Comparison of ENCODE assay signal across 1 cellular context in the genomic region with DNA sequence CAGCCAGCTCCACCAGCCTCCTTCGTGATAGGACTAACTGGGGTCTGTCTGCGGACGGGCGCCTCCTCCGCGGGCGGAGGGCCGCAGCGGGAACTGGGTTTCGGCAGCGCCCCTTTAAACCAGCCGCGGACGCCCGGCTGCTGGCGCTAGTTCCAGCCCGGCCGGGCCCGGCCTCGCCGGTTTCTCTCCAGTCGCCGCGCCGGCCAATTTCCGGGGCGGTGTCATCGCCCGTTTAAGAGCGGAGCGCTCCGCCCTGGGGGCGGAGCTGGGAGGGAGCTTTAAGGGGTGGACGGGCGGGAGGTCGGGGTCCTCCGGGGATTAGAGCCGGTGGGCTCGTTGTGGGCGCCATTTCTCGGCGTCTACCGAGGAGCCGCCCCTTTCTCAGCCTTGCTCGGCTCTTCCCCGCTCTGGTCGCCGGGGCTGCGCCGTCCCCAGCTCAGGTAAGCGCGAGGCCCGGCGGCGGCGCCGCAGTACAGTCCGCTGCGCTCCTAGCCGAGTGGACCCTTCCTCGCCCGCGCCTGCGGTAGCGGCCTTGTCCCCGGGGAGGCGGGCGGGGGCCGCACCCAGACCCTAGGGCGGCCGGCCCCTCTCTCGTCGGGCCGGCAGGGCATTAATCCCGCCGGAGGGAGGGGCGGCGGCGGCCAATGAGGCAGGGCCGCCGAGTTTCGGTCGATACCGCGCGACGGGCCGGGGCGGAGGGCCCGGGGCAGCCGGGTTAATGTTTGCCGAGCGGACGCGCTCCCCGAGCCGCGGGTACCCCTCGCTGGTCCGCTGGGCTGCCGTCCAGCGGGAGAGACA.
A peak's percentile ranks its signal among the peaks of the same experiment; 100 is the strongest.
TF ChIP-seq lines count a peak whose summit lies in the region.

EPB41L5 (plus strand) TSS at position 307 of the 798 bp plus-strand sequence. CDS start 6,008 bp downstream, outside the sequence.

TF ChIP-seq in HepG2, 621 proteins besides CTCF, POLR2A, EP300 and RAD21 (continued from another document and continues in another):
- TF ChIP-seq FOXA1 (IDR thresholded peaks at IDR 0.05) = no peak
- TF ChIP-seq FOXA1 (CRISPR knock-in tag; IDR thresholded peaks at IDR 0.05) = peak; percentile 26; the same call in 1 of the 2 replicates
- peak; percentile 96 for TF ChIP-seq PHF8 (CRISPR knock-in tag; IDR thresholded peaks at IDR 0.05)
- no peak for TF ChIP-seq DDIT3 (CRISPR knock-in tag; IDR thresholded peaks at IDR 0.05)
- peak; percentile 91 for TF ChIP-seq ZNF430 (CRISPR knock-in tag; IDR thresholded peaks at IDR 0.05)
- TF ChIP-seq RNF2 (conservative IDR thresholded peaks at IDR 0.05; ENCODE audit: low read depth) = peak; percentile 76
- no peak for TF ChIP-seq TBL1XR1 (IDR thresholded peaks at IDR 0.05; ENCODE audit: borderline replicate concordance, low read length, partially characterized antibody)
- TF ChIP-seq ZNF292 (CRISPR knock-in tag; IDR thresholded peaks at IDR 0.05; ENCODE audit: borderline replicate concordance, low read depth) = no peak
- TF ChIP-seq ATF4 (CRISPR knock-in tag; IDR thresholded peaks at IDR 0.05) = peak in 1 of 2 experiments; percentile 53; a peak in 2 of 4 replicates
- TF ChIP-seq ARNT (IDR thresholded peaks at IDR 0.05) = no peak
- TF ChIP-seq HNRNPL (IDR thresholded peaks at IDR 0.05; ENCODE audit: low read depth, low read length) = no peak
- peak; percentile 91 for TF ChIP-seq MTF2 (CRISPR knock-in tag; IDR thresholded peaks at IDR 0.05; ENCODE audit: borderline replicate concordance)
- peak; percentile 94 for TF ChIP-seq ZBTB7B (CRISPR knock-in tag; IDR thresholded peaks at IDR 0.05)
- TF ChIP-seq, protein P1, sequence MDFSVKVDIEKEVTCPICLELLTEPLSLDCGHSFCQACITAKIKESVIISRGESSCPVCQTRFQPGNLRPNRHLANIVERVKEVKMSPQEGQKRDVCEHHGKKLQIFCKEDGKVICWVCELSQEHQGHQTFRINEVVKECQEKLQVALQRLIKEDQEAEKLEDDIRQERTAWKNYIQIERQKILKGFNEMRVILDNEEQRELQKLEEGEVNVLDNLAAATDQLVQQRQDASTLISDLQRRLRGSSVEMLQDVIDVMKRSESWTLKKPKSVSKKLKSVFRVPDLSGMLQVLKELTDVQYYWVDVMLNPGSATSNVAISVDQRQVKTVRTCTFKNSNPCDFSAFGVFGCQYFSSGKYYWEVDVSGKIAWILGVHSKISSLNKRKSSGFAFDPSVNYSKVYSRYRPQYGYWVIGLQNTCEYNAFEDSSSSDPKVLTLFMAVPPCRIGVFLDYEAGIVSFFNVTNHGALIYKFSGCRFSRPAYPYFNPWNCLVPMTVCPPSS (IDR thresholded peaks at IDR 0.05) = no peak
- TF ChIP-seq, protein P2, sequence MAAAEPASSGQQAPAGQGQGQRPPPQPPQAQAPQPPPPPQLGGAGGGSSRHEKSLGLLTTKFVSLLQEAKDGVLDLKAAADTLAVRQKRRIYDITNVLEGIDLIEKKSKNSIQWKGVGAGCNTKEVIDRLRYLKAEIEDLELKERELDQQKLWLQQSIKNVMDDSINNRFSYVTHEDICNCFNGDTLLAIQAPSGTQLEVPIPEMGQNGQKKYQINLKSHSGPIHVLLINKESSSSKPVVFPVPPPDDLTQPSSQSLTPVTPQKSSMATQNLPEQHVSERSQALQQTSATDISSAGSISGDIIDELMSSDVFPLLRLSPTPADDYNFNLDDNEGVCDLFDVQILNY (CRISPR knock-in tag; conservative IDR thresholded peaks at IDR 0.05) = peak; percentile 68
- no peak for TF ChIP-seq SCMH1 (CRISPR knock-in tag; IDR thresholded peaks at IDR 0.05; ENCODE audit: borderline replicate concordance)
- no peak for TF ChIP-seq THYN1 (CRISPR knock-in tag; IDR thresholded peaks at IDR 0.05; ENCODE audit: borderline replicate concordance, low read depth)
- peak; percentile 85 for TF ChIP-seq SRY (CRISPR knock-in tag; IDR thresholded peaks at IDR 0.05)
- peak; percentile 99 for TF ChIP-seq ZNF563 (CRISPR knock-in tag; IDR thresholded peaks at IDR 0.05)
- peak; percentile 61; the same call in 1 of the 2 replicates for TF ChIP-seq CBX5 (CRISPR knock-in tag; IDR thresholded peaks at IDR 0.05; ENCODE audit: borderline replicate concordance)
- TF ChIP-seq CHCHD3 (CRISPR knock-in tag; IDR thresholded peaks at IDR 0.05) = peak; percentile 11; the same call in 1 of the 2 replicates
- peak; percentile 72; the same call in 1 of the 2 replicates for TF ChIP-seq ZSCAN12 (CRISPR knock-in tag; IDR thresholded peaks at IDR 0.05)
- no peak for TF ChIP-seq SIN3B (IDR thresholded peaks at IDR 0.05; ENCODE audit: low read length)
- TF ChIP-seq ZNF441 (CRISPR knock-in tag; IDR thresholded peaks at IDR 0.05; ENCODE audit: borderline replicate concordance) = peak; percentile 64; the same call in 1 of the 2 replicates
- peak; percentile 93 for TF ChIP-seq ZNF782 (CRISPR knock-in tag; IDR thresholded peaks at IDR 0.05; ENCODE audit: borderline replicate concordance)
- no peak for TF ChIP-seq NFIB (CRISPR knock-in tag; IDR thresholded peaks at IDR 0.05; ENCODE audit: borderline replicate concordance)
- TF ChIP-seq IRF1 (CRISPR knock-in tag; IDR thresholded peaks at IDR 0.05; ENCODE audit: low read depth) = 0 out of 2 replicates have a peak, but pooled peaks have one; percentile 36
- peak; percentile 75; the same call in 1 of the 2 replicates for TF ChIP-seq ZNF710 (CRISPR knock-in tag; IDR thresholded peaks at IDR 0.05; ENCODE audit: borderline replicate concordance)
- peak; percentile 93 for TF ChIP-seq ZNF605 (CRISPR knock-in tag; IDR thresholded peaks at IDR 0.05)
- no peak for TF ChIP-seq ZNF281 (CRISPR knock-in tag; IDR thresholded peaks at IDR 0.05; ENCODE audit: borderline replicate concordance)
- peak; percentile 87; the same call in 1 of the 2 replicates for TF ChIP-seq SALL2 (CRISPR knock-in tag; IDR thresholded peaks at IDR 0.05)
- no peak; the same call in 1 of the 2 replicates for TF ChIP-seq ZKSCAN5 (CRISPR knock-in tag; IDR thresholded peaks at IDR 0.05)
- TF ChIP-seq ZBTB7A (CRISPR knock-in tag; IDR thresholded peaks at IDR 0.05) = peak; percentile 97
- TF ChIP-seq, protein P3, sequence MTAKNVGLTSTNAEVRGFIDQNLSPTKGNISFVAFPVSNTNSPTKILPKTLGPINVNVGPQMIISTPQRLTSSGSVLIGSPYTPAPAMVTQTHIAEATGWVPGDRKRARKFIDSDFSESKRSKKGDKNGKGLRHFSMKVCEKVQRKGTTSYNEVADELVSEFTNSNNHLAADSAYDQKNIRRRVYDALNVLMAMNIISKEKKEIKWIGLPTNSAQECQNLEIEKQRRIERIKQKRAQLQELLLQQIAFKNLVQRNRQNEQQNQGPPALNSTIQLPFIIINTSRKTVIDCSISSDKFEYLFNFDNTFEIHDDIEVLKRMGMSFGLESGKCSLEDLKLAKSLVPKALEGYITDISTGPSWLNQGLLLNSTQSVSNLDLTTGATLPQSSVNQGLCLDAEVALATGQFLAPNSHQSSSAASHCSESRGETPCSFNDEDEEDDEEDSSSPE (CRISPR knock-in tag; IDR thresholded peaks at IDR 0.05) = peak; percentile 61
- peak; percentile 39; the same call in 1 of the 2 replicates for TF ChIP-seq KDM4B (CRISPR knock-in tag; IDR thresholded peaks at IDR 0.05)
- peak; percentile 85 for TF ChIP-seq SAP130 (CRISPR knock-in tag; IDR thresholded peaks at IDR 0.05; ENCODE audit: low read depth)
- peak; percentile 61; the same call in 1 of the 2 replicates for TF ChIP-seq ZNF83 (CRISPR knock-in tag; IDR thresholded peaks at IDR 0.05; ENCODE audit: borderline replicate concordance)
- TF ChIP-seq SOX6 (IDR thresholded peaks at IDR 0.05) = no peak
- TF ChIP-seq SOX6 (CRISPR knock-in tag; IDR thresholded peaks at IDR 0.05) = peak; percentile 69
- no peak; the same call in none of the 2 replicates for TF ChIP-seq KLF9 (CRISPR knock-in tag; IDR thresholded peaks at IDR 0.05; ENCODE audit: low read depth)
- peak; percentile 96 for TF ChIP-seq ONECUT2 (CRISPR knock-in tag; IDR thresholded peaks at IDR 0.05)
- TF ChIP-seq ZNF616 (CRISPR knock-in tag; IDR thresholded peaks at IDR 0.05; ENCODE audit: low read depth) = peak; percentile 77; the same call in 1 of the 2 replicates
- peak; percentile 56; the same call in 1 of the 2 replicates for TF ChIP-seq ZNF121 (CRISPR knock-in tag; IDR thresholded peaks at IDR 0.05)
- peak; percentile 67; the same call in 1 of the 2 replicates for TF ChIP-seq HNF1B (CRISPR knock-in tag; IDR thresholded peaks at IDR 0.05)
- peak; percentile 71; the same call in 1 of the 2 replicates for TF ChIP-seq GMEB1 (CRISPR knock-in tag; IDR thresholded peaks at IDR 0.05; ENCODE audit: borderline replicate concordance)
- peak; percentile 82; the same call in 1 of the 2 replicates for TF ChIP-seq ZNF678 (CRISPR knock-in tag; IDR thresholded peaks at IDR 0.05)
- peak; percentile 68; the same call in 1 of the 2 replicates for TF ChIP-seq ZBTB38 (CRISPR knock-in tag; IDR thresholded peaks at IDR 0.05)
- TF ChIP-seq ZZZ3 (CRISPR knock-in tag; IDR thresholded peaks at IDR 0.05; ENCODE audit: borderline replicate concordance) = no peak; the same call in 1 of the 2 replicates
- TF ChIP-seq HNRNPLL (IDR thresholded peaks at IDR 0.05; ENCODE audit: low read depth, low read length, poor library complexity, severe bottlenecking) = peak; percentile 93
- TF ChIP-seq PHB2 (IDR thresholded peaks at IDR 0.05; ENCODE audit: partially characterized antibody) = no peak
